In the genomic region with DNA sequence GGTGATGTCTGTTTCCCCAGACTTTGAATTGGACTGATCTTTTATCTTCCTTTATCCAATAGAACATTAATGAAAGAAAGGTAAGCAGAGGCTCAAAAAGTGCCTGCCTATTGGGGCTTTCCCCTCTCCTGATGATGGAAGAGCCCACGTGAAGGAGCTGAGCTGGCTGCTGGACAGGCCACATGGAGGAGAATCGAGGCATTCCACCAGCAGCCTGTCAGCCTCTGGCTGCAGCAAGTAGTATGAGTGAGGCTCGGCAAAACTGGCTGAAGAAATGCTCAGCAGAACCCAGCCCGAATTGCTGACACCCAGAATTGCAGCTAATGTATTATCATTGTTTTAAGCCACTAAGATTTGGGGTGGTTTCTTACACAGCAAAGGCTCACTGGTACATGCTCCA, we compare ENCODE assay signal across 24 cellular contexts.
DNase-seq lines count a peak whose midpoint lies in the region; ATAC-seq and TF ChIP-seq lines count a peak whose summit lies in the region.
"Had no signal": no experiment of that assay in that cellular context is flagged by ENCODE, and none has a peak within 500 bp of the region (broad histone marks: within the 10 kb centered on the region; RNA-seq: fewer than 3 reads in every experiment).

No MANE protein-coding gene starts in this region.

- no peak for ATAC-seq in T-helper 17 cell
- ATAC-seq in stimulated activated naive CD8-positive, alpha-beta T cell treated with anti-CD3 and anti-CD28 coated beads, Interleukin-15, amount 100 ng/mL, for 72 hours, result no peak

- TF ChIP-seq EP300 in suprapubic skin (IDR thresholded peaks at IDR 0.05), result no peak

- H3K4me1 ChIP-seq in Karpas-422 (ENCODE audit: low read length), result no peaks in the 10 kb centered on the region
- no peaks in the 10 kb centered on the region for H3K4me1 ChIP-seq in suprapubic skin
- H3K4me1 ChIP-seq: BE2C, SJSA1 had no signal

- no peak overlapping the region for H3K4me3 Mint-ChIP-seq in T-helper 17 cell
- no peak overlapping the region for H3K4me3 Mint-ChIP-seq in stimulated activated naive CD8-positive, alpha-beta T cell treated with anti-CD3 and anti-CD28 coated beads, Interleukin-15, amount 100 ng/mL, for 72 hours
- H3K4me3 Mint-ChIP-seq: CD14-positive monocyte had no signal

- TF ChIP-seq CTCF in suprapubic skin (IDR thresholded peaks at IDR 0.05), result no peak

- H3K36me3 ChIP-seq in Karpas-422 (ENCODE audit: insufficient read depth, low read length) (no peaks in the 10 kb centered on the region), suprapubic skin (no peaks in the 10 kb centered on the region)
- H3K36me3 ChIP-seq: BE2C, SJSA1 had no signal

- WGBS in suprapubic skin, result 86% methylated on average over 4 of the region's 4 CpGs

- peak; percentile 77 for DNase-seq in AG20443 (ENCODE audit: low spot score)
- peak; percentile 2 for DNase-seq in Karpas-422
- peak; percentile 9 for DNase-seq in iris pigment epithelial cell (ENCODE audit: low read depth)
- no peak for DNase-seq in DMS79 treated with DMSO at 0.1 percent for 48 hours (lab: John Stamatoyannopoulos, UW)
- no peak for DNase-seq in T-helper 17 cell
- no peak for DNase-seq in stimulated activated naive CD8-positive, alpha-beta T cell treated with anti-CD3 and anti-CD28 coated beads, Interleukin-15, amount 100 ng/mL, for 72 hours
- no peak for DNase-seq in suprapubic skin (ENCODE audit: low spot score in 2 of 2)
- DNase-seq: BE2C, DMS53, GDM1, NCI-H1048, NCI-H1417, NCI-H1694 treated with DMSO at 0.1 percent for 48 hours, NCI-H2081 treated with DMSO at 0.1 percent for 48 hours, NCI-H2171, NCI-H226, NCI-H510A, NCI-H69, Right ventricle myocardium superior, RPMI8226 had no signal

- no peak overlapping the region for H3K9ac ChIP-seq in Karpas-422 (ENCODE audit: low read length)
- H3K9ac ChIP-seq: KMS-11 had no signal

- H3K36me3 Mint-ChIP-seq in T-helper 17 cell (ENCODE audit: low read depth), result no peaks in the 10 kb centered on the region
- H3K36me3 Mint-ChIP-seq: CD14-positive monocyte, IgD-negative memory B cell had no signal

- no peak for TF ChIP-seq POLR2A in suprapubic skin (IDR thresholded peaks at IDR 0.05)

- H3K4me3 ChIP-seq in Karpas-422 (ENCODE audit: low read length), result no peak overlapping the region
- H3K4me3 ChIP-seq in suprapubic skin, result no peak overlapping the region
- H3K4me3 ChIP-seq: SJSA1 had no signal

- H3K27ac Mint-ChIP-seq in T-helper 17 cell, result no peak overlapping the region
- no peak overlapping the region for H3K27ac Mint-ChIP-seq in stimulated activated naive CD8-positive, alpha-beta T cell treated with anti-CD3 and anti-CD28 coated beads, Interleukin-15, amount 100 ng/mL, for 72 hours
- H3K27ac Mint-ChIP-seq: CD14-positive monocyte, IgD-negative memory B cell had no signal

- peaks cover 5 to 15% of the 10 kb centered on the region in 2 donors for H3K9me3 Mint-ChIP-seq in stimulated activated naive CD8-positive, alpha-beta T cell treated with anti-CD3 and anti-CD28 coated beads, Interleukin-15, amount 100 ng/mL, for 72 hours

- H3K27me3 ChIP-seq in Karpas-422 (ENCODE audit: low read length) (no peaks in the 10 kb centered on the region), suprapubic skin (no peaks in the 10 kb centered on the region)
- H3K27me3 ChIP-seq: SJSA1 had no signal

- no peak overlapping the region for H3K27ac ChIP-seq in Karpas-422 (ENCODE audit: low read length)
- H3K27ac ChIP-seq in suprapubic skin, result no peak overlapping the region
- H3K27ac ChIP-seq: KMS-11, SJSA1 had no signal

- H3K4me1 Mint-ChIP-seq in T-helper 17 cell, result no peaks in the 10 kb centered on the region
- H3K4me1 Mint-ChIP-seq in stimulated activated naive CD8-positive, alpha-beta T cell treated with anti-CD3 and anti-CD28 coated beads, Interleukin-15, amount 100 ng/mL, for 72 hours, result no peaks in the 10 kb centered on the region
- H3K4me1 Mint-ChIP-seq: IgD-negative memory B cell had no signal

- no peaks in the 10 kb centered on the region for H3K79me2 ChIP-seq in Karpas-422 (ENCODE audit: low read length)

- H2AFZ ChIP-seq in Karpas-422 (ENCODE audit: low read length), result no peak overlapping the region

- no peak overlapping the region for H3K4me2 ChIP-seq in Karpas-422 (ENCODE audit: low read depth, low read length, poor library complexity, severe bottlenecking)
- H3K4me2 ChIP-seq: KMS-11 had no signal

- peaks cover 39% of the 10 kb centered on the region for H3K27me3 Mint-ChIP-seq in T-helper 17 cell
- peaks cover 28% of the 10 kb centered on the region for H3K27me3 Mint-ChIP-seq in stimulated activated naive CD8-positive, alpha-beta T cell treated with anti-CD3 and anti-CD28 coated beads, Interleukin-15, amount 100 ng/mL, for 72 hours

- no peaks in the 10 kb centered on the region for H4K20me1 ChIP-seq in Karpas-422 (ENCODE audit: insufficient read depth, low read depth, low read length)

- no peaks in the 10 kb centered on the region for H3K9me2 ChIP-seq in Karpas-422 (replicated peaks; ENCODE audit: insufficient read depth, low read length)

- H3K9me3 ChIP-seq in Karpas-422 (ENCODE audit: low read length) (no peaks in the 10 kb centered on the region), T-helper 17 cell (ENCODE audit: control insufficient read depth, low read length, poor library complexity, severe bottlenecking) (no peaks in the 10 kb centered on the region), suprapubic skin (no peaks in the 10 kb centered on the region)
- H3K9me3 ChIP-seq: BE2C had no signal

Comparison
In these comparisons a context has a peak if more than half of its experiments do, and no peak if none do; other contexts are left out.
1. DNase-seq: peak in AG20443 (single experiment), Karpas-422 (single experiment) and iris pigment epithelial cell (single experiment); none in DMS79 treated with DMSO at 0.1 percent for 48 hours (single experiment), T-helper 17 cell (0 of 3), stimulated activated naive CD8-positive, alpha-beta T cell treated with anti-CD3 and anti-CD28 coated beads, Interleukin-15, amount 100 ng/mL, for 72 hours (0 of 2) and suprapubic skin (0 of 2).